ENCODE assay signal across 18 cellular contexts in genomic region chr17:35227546-35227945, GRCh38. TPM values are rescaled to one million over a fixed set of nuclear protein-coding genes. Genes with fewer than 3 reads are reported as not detected.
DNase-seq lines count a peak whose midpoint lies in the region; ATAC-seq and TF ChIP-seq lines count a peak whose summit lies in the region.
"Had no signal": no experiment of that assay in that cellular context is flagged by ENCODE, and none has a peak within 500 bp of the region (broad histone marks: within the 10 kb centered on the region; RNA-seq: fewer than 3 reads in every experiment).

No MANE protein-coding gene starts in this region.

- H3K4me3 ChIP-seq in CD4-positive, CD25-positive, alpha-beta regulatory T cell (ENCODE audit: low read depth, low read length), result no peak overlapping the region
- no peak overlapping the region for H3K4me3 ChIP-seq in CD8-positive, alpha-beta T cell (ENCODE audit: low read depth, low read length)

- POLR2A ChIA-PET in CD8-positive, alpha-beta T cell (lab: Charles Lee), result interaction anchor here (0.7 to 4.5 kb wide), 4 partner anchors 10 to 105 kb away, joined by 6 to 18 read pairs (median 10); no protein-coding TSS in a partner anchor

- H3K36me3 Mint-ChIP-seq in activated naive CD4-positive, alpha-beta T cell treated with anti-CD3 and anti-CD28 coated beads, Interleukin-2, amount 50 U/mL, for 24 hours, result peaks cover 16% of the 10 kb centered on the region
- H3K36me3 Mint-ChIP-seq in CD4-positive, CD25-positive, alpha-beta regulatory T cell, result peaks cover 46% of the 10 kb centered on the region
- peaks cover 27% of the 10 kb centered on the region for H3K36me3 Mint-ChIP-seq in CD8-positive, alpha-beta T cell

- H3K9me3 ChIP-seq in CD4-positive, CD25-positive, alpha-beta regulatory T cell (ENCODE audit: control insufficient read depth in 2 of 2, low read length in 2 of 2), result no peaks in the 10 kb centered on the region
- no peaks in the 10 kb centered on the region for H3K9me3 ChIP-seq in CD8-positive, alpha-beta T cell (ENCODE audit: low read length)
- H3K9me3 ChIP-seq: BE2C had no signal

- intact Hi-C loops in CD8-positive, alpha-beta T cell (cut with DNase I, micrococcal nuclease), result no loop called here

- no peaks in the 10 kb centered on the region for H3K27me3 ChIP-seq in CD4-positive, CD25-positive, alpha-beta regulatory T cell (ENCODE audit: control insufficient read depth, insufficient read depth, low read length)
- no peaks in the 10 kb centered on the region for H3K27me3 ChIP-seq in CD8-positive, alpha-beta T cell (ENCODE audit: insufficient read depth, low read length)

- H3K4me1 ChIP-seq in CD4-positive, CD25-positive, alpha-beta regulatory T cell (ENCODE audit: control insufficient read depth, insufficient read depth, low read length, poor library complexity, severe bottlenecking), result peaks cover 9% of the 10 kb centered on the region
- H3K4me1 ChIP-seq in CD8-positive, alpha-beta T cell (ENCODE audit: insufficient read depth, low read length), result peaks cover 11% of the 10 kb centered on the region
- H3K4me1 ChIP-seq: BE2C had no signal

- no peaks in the 10 kb centered on the region for H3K27me3 Mint-ChIP-seq in activated naive CD4-positive, alpha-beta T cell treated with anti-CD3 and anti-CD28 coated beads, Interleukin-2, amount 50 U/mL, for 24 hours
- H3K27me3 Mint-ChIP-seq in CD4-positive, CD25-positive, alpha-beta regulatory T cell, result no peaks in the 10 kb centered on the region
- no peaks in the 10 kb centered on the region for H3K27me3 Mint-ChIP-seq in CD8-positive, alpha-beta T cell (ENCODE audit: low read depth)
- H3K27me3 Mint-ChIP-seq: CD4-positive, alpha-beta T cell had no signal

- H3K9me3 Mint-ChIP-seq in activated naive CD4-positive, alpha-beta T cell treated with anti-CD3 and anti-CD28 coated beads, Interleukin-2, amount 50 U/mL, for 24 hours, result no peaks in the 10 kb centered on the region
- peaks cover 0 to 11% (median 2%) of the 10 kb centered on the region in 7 donors for H3K9me3 Mint-ChIP-seq in CD4-positive, CD25-positive, alpha-beta regulatory T cell
- H3K9me3 Mint-ChIP-seq in CD8-positive, alpha-beta T cell, result peaks cover 11% of the 10 kb centered on the region

- CTCF ChIA-PET in CD8-positive, alpha-beta T cell (lab: Charles Lee), result interaction anchor here (1.5 to 1.7 kb wide), 2 partner anchors 13 kb away, joined by 3 to 7 read pairs; no protein-coding TSS in a partner anchor

- H3K27ac ChIP-seq in CD4-positive, CD25-positive, alpha-beta regulatory T cell (ENCODE audit: insufficient read depth, low read length, poor library complexity, severe bottlenecking), result no peak overlapping the region
- H3K27ac ChIP-seq in CD8-positive, alpha-beta T cell (ENCODE audit: low read depth, low read length), result no peak overlapping the region

- no peak for ATAC-seq in CD4-positive, CD25-positive, alpha-beta regulatory T cell (ENCODE audit: low read depth in 2 of 2)
- ATAC-seq in CD8-positive, alpha-beta T cell, result no peak
- ATAC-seq in esophagus mucosa (peak; percentile 54), GM21526 (IDR thresholded peaks at IDR 0.05; ENCODE audit: low FRiP score, unreplicated experiment) (no peak)

- H3K4me3 Mint-ChIP-seq in activated naive CD4-positive, alpha-beta T cell treated with anti-CD3 and anti-CD28 coated beads, Interleukin-2, amount 50 U/mL, for 24 hours, result no peak overlapping the region
- H3K4me3 Mint-ChIP-seq in CD4-positive, CD25-positive, alpha-beta regulatory T cell, result peak overlapping the region in 1 of 4 donors; percentile 11
- no peak overlapping the region for H3K4me3 Mint-ChIP-seq in CD8-positive, alpha-beta T cell
- H3K4me3 Mint-ChIP-seq: CD4-positive, alpha-beta T cell; H9 had no signal

- no peak for DNase-seq in activated naive CD4-positive, alpha-beta T cell treated with Interleukin-2 at 50 U/mL for 16 hours
- DNase-seq in CD4-positive, CD25-positive, alpha-beta regulatory T cell, result no peak
- no peak for DNase-seq in CD8-positive, alpha-beta T cell
- no peak for DNase-seq in UCSD-AML1 (lab: John Stamatoyannopoulos, UW; ENCODE audit: unreplicated experiment)
- DNase-seq: ACHN; BE2C; C1 segment of cervical spinal cord; CD4-positive, alpha-beta T cell; DMS153; DMS79; GF-D8; H9 had no signal

- no peak for TF ChIP-seq CTCF in CD8-positive, alpha-beta T cell (IDR thresholded peaks at IDR 0.05)

- H3K36me3 ChIP-seq in CD4-positive, CD25-positive, alpha-beta regulatory T cell (ENCODE audit: control insufficient read depth, insufficient read depth, low read length), result peaks cover 4% of the 10 kb centered on the region
- no peaks in the 10 kb centered on the region for H3K36me3 ChIP-seq in CD8-positive, alpha-beta T cell (ENCODE audit: insufficient read depth, low read length)
- H3K36me3 ChIP-seq: BE2C had no signal

- peak overlapping the region; percentile 53 for H3K27ac Mint-ChIP-seq in activated naive CD4-positive, alpha-beta T cell treated with anti-CD3 and anti-CD28 coated beads, Interleukin-2, amount 50 U/mL, for 24 hours
- peak overlapping the region in 2 of 3 donors; percentile 43 to 56 for H3K27ac Mint-ChIP-seq in CD4-positive, CD25-positive, alpha-beta regulatory T cell
- peak overlapping the region; percentile 32 for H3K27ac Mint-ChIP-seq in CD8-positive, alpha-beta T cell
- H3K27ac Mint-ChIP-seq: CD4-positive, alpha-beta T cell; H9 had no signal

- H3K4me1 Mint-ChIP-seq in activated naive CD4-positive, alpha-beta T cell treated with anti-CD3 and anti-CD28 coated beads, Interleukin-2, amount 50 U/mL, for 24 hours, result peaks cover 73% of the 10 kb centered on the region
- H3K4me1 Mint-ChIP-seq in CD4-positive, CD25-positive, alpha-beta regulatory T cell, result peaks cover 40 to 65% (median 43%) of the 10 kb centered on the region in 4 donors
- peaks cover 59% of the 10 kb centered on the region for H3K4me1 Mint-ChIP-seq in CD8-positive, alpha-beta T cell (ENCODE audit: low read depth)

RNA-seq across cellular contexts. Expression of gene SLFN5, which starts 15.3 kb away (rescaled TPM):
- total RNA-seq in CD4-positive, CD25-positive, alpha-beta regulatory T cell, result 221 TPM
- 100 to 1,000 TPM; 122 to 219 (median 162) TPM for polyA plus RNA-seq in CD4-positive, CD25-positive, alpha-beta regulatory T cell
- total RNA-seq in CD8-positive, alpha-beta T cell, result 10 to 100 TPM; 46.7 to 47.0 TPM
- 25.0 TPM for total RNA-seq in esophagus mucosa

RNA-seq across cellular contexts. Expression of gene SLC35G3, which starts 33.4 kb away (rescaled TPM):
- not detected for total RNA-seq in CD4-positive, CD25-positive, alpha-beta regulatory T cell
- polyA plus RNA-seq in CD4-positive, CD25-positive, alpha-beta regulatory T cell, result under 1 TPM; 0.08 to 0.19 (median 0.13) TPM
- not detected for total RNA-seq in CD8-positive, alpha-beta T cell
- not detected for total RNA-seq in esophagus mucosa
- total RNA-seq: CD4-positive, alpha-beta T cell; Daoy; H1; H9; HT-29 had no signal
- polyA plus RNA-seq: H1 had no signal
